8 cellular contexts compared by ENCODE assay signal in genomic region chr10:112446855-112447691, GRCh38. TPM values are rescaled to one million over a fixed set of nuclear protein-coding genes. Genes with fewer than 3 reads are reported as not detected.
DNase-seq lines count a peak whose midpoint lies in the region; ATAC-seq and TF ChIP-seq lines count a peak whose summit lies in the region.

TSS of gene VTI1A (plus strand) at chr10:112447215. CDS start at chr10:112447374, 159 bp downstream.
TSS of gene ZDHHC6 (minus strand) at chr10:112446914. CDS start at chr10:112445436, 1,478 bp downstream.

- ATAC-seq in GM19035 (IDR thresholded peaks at IDR 0.05; ENCODE audit: unreplicated experiment) (peak; percentile 96), HG03354 (IDR thresholded peaks at IDR 0.05; ENCODE audit: poor library complexity, severe bottlenecking, unreplicated experiment) (peak; percentile 95), left lung (peak; percentile 99)

- intact Hi-C loops in left lung (cut with DNase I): no loop called here

- peak within 1 kb of the TSS; percentile 98 for H3K4me3 ChIP-seq in BE2C (ENCODE audit: low read depth, low read length)
- peak within 1 kb of the TSS; percentile 94 to 95 for H3K4me3 ChIP-seq in left lung

- H3K27me3 Mint-ChIP-seq in activated CD4-positive, alpha-beta T cell treated with anti-CD3 and anti-CD28 coated beads, Interleukin-2, amount 10 ng/mL, durations not matched to agents 7 days and 5 days: no peaks in the 10 kb centered on the region

- DNase-seq in BE2C (peak; percentile 88), NCI-H460 (ENCODE audit: extremely low read depth, low read depth) (peak; percentile 73), dedifferentiated amniotic fluid mesenchymal stem cell (ENCODE audit: extremely low spot score) (peak; percentile 82), left lung (peak; percentile 86 to 94)
- DNase-seq in activated CD4-positive, alpha-beta T cell treated with anti-CD3 and anti-CD28 coated beads, Interleukin-2, amount 10 ng/mL, durations not matched to agents 7 days and 5 days: peak; percentile 87
- peak; percentile 82 for DNase-seq in stimulated activated CD4-positive, alpha-beta T cell treated with anti-CD3 and anti-CD28 coated beads, Interleukin-4, amount 100 ng/mL, for 1 hour

- peaks cover 25% of the 10 kb centered on the region for H3K36me3 Mint-ChIP-seq in activated CD4-positive, alpha-beta T cell treated with anti-CD3 and anti-CD28 coated beads, Interleukin-2, amount 10 ng/mL, durations not matched to agents 7 days and 5 days (ENCODE audit: low read depth)

- peak within 1 kb of the TSS; percentile 94 for H3K27ac Mint-ChIP-seq in activated CD4-positive, alpha-beta T cell treated with anti-CD3 and anti-CD28 coated beads, Interleukin-2, amount 10 ng/mL, durations not matched to agents 7 days and 5 days

- no peaks in the 10 kb centered on the region for H3K9me3 ChIP-seq in BE2C
- H3K9me3 ChIP-seq in left lung: no peaks in the 10 kb centered on the region

- H3K27ac ChIP-seq in left lung: peak within 1 kb of the TSS; percentile 84 to 86

- H3K36me3 ChIP-seq in BE2C (peaks cover 6% of the 10 kb centered on the region), left lung (peaks cover 0 to 32% of the 10 kb centered on the region in 2 donors)

- H3K4me1 ChIP-seq in BE2C (no peaks in the 10 kb centered on the region; the same call in 1 of the 2 replicates), left lung (peaks cover 16 to 33% of the 10 kb centered on the region in 2 donors)

- peak within 1 kb of the TSS; percentile 87 for H3K4me3 Mint-ChIP-seq in activated CD4-positive, alpha-beta T cell treated with anti-CD3 and anti-CD28 coated beads, Interleukin-2, amount 10 ng/mL, durations not matched to agents 7 days and 5 days

- CTCF ChIA-PET in activated CD4-positive, alpha-beta T cell treated with anti-CD3 and anti-CD28 coated beads, Interleukin-2, amount 10 ng/mL, durations not matched to agents 7 days and 5 days (lab: Charles Lee): interaction anchor here (0.6 to 1.8 kb wide), 5 partner anchors 11 to 1720 kb away, joined by 3 to 5 read pairs (median 3); no protein-coding TSS in a partner anchor

- TF ChIP-seq CTCF in BE2C (IDR thresholded peaks at IDR 0.05; ENCODE audit: low read depth, low read length) (peak; percentile 29; the same call in 1 of the 2 replicates), left lung (IDR thresholded peaks at IDR 0.05) (no peak)

- POLR2A ChIA-PET in activated CD4-positive, alpha-beta T cell treated with anti-CD3 and anti-CD28 coated beads, Interleukin-2, amount 10 ng/mL, durations not matched to agents 7 days and 5 days (lab: Charles Lee): interaction anchor here (0.8 kb wide), 1 partner anchor 71 kb away, joined by 3 read pairs; no protein-coding TSS in a partner anchor

- H3K27me3 ChIP-seq in BE2C: no peaks in the 10 kb centered on the region
- no peaks in the 10 kb centered on the region for H3K27me3 ChIP-seq in left lung

- peaks cover 52% of the 10 kb centered on the region for H3K4me1 Mint-ChIP-seq in activated CD4-positive, alpha-beta T cell treated with anti-CD3 and anti-CD28 coated beads, Interleukin-2, amount 10 ng/mL, durations not matched to agents 7 days and 5 days

- no peaks in the 10 kb centered on the region for H3K9me3 Mint-ChIP-seq in activated CD4-positive, alpha-beta T cell treated with anti-CD3 and anti-CD28 coated beads, Interleukin-2, amount 10 ng/mL, durations not matched to agents 7 days and 5 days

RNA-seq across cellular contexts. Expression of gene VTI1A, which starts in this region (rescaled TPM):
- polyA plus RNA-seq in BE2C (2012; ENCODE audit: insufficient read depth, insufficient read length, low read depth): 8.2 TPM
- 24.7 and 28.2 TPM in 2 replicates for total RNA-seq in NCI-H460 (2014; rRNA removed; shearing (Covaris generic))
- 20.2 and 27.2 TPM in 2 replicates for polyA plus RNA-seq in NCI-H460 (2014; cell fraction: nucleus; rRNA removed)
- 10 to 100 TPM; 39.6 to 41.5 TPM for total RNA-seq in activated CD4-positive, alpha-beta T cell treated with anti-CD3 and anti-CD28 coated beads, Interleukin-2, amount 10 ng/mL, durations not matched to agents 7 days and 5 days
- 10 to 100 TPM; 28.5 to 39.0 TPM for total RNA-seq in left lung

RNA-seq across cellular contexts. Expression of gene ZDHHC6, which starts in this region (rescaled TPM):
- 33.1 TPM for polyA plus RNA-seq in BE2C (2012; ENCODE audit: insufficient read depth, insufficient read length, low read depth)
- 30.6 and 36.5 TPM in 2 replicates for total RNA-seq in NCI-H460 (2014; rRNA removed; shearing (Covaris generic))
- 76.0 and 118 TPM in 2 replicates for polyA plus RNA-seq in NCI-H460 (2014; cell fraction: nucleus; rRNA removed)
- 10 to 100 TPM; 47.8 to 64.3 TPM for total RNA-seq in activated CD4-positive, alpha-beta T cell treated with anti-CD3 and anti-CD28 coated beads, Interleukin-2, amount 10 ng/mL, durations not matched to agents 7 days and 5 days
- total RNA-seq in left lung: 10 to 100 TPM; 36.0 to 36.5 TPM

Comparison
In these comparisons a context has a peak if more than half of its experiments do, and no peak if none do; other contexts are left out.
1. Peak in every context shown above with its lines: DNase-seq, ATAC-seq, H3K4me3 ChIP-seq and H3K27ac ChIP-seq.